In the genomic region with DNA sequence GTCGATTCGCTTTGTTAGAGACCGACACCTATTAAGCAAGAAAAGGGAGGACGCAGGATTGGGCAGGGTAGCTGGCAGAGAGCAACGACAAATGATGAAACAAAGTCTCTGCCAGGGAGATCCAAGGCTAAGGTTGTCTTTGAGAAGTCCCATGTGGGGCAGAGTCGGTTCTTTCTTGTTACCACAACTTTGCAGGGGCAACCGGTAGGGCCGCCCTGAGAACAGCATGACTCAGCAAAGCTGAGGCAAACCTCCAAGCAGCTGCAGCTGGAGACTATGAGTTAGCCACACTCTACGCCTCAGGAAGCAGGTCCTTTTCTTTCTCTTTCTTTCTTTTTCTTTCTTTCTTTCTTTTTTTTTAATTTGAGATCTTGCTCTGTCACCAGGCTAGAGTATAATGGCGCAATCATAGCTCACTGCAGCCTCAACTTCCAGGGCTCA, we compare ENCODE assay signal across 8 cellular contexts.
DNase-seq lines count a peak whose midpoint lies in the region; ATAC-seq, FAIRE-seq and TF ChIP-seq lines count a peak whose summit lies in the region.

No MANE protein-coding gene starts in this region.

- POLR2A ChIA-PET in A673 (lab: Charles Lee; ENCODE audit: low non-redundant PET): no interaction called here

- no peak overlapping the region for H3K27ac ChIP-seq in A673 (ENCODE audit: low read depth, low read length, poor library complexity, severe bottlenecking)

- no TSS peak for BruUV-seq in A673 (replicated peaks; lab: Mats Ljungman, UMichigan)

- FAIRE-seq in RCC 7860 (lab: Jason Lieb, UNC): peak; percentile 81

- in situ Hi-C loops in HAP-1 (cut with MboI; ENCODE audit: low sequenced_read_pairs): no loop called here

- H3K4me3 Mint-ChIP-seq in activated naive CD8-positive, alpha-beta T cell treated with anti-CD3 and anti-CD28 coated beads, Interleukin-2, amount 50 U/mL, for 24 hours: peak overlapping the region; percentile 33

- peak overlapping the region; percentile 36 for H3K27ac Mint-ChIP-seq in activated naive CD8-positive, alpha-beta T cell treated with anti-CD3 and anti-CD28 coated beads, Interleukin-2, amount 50 U/mL, for 24 hours

- no peaks in the 10 kb centered on the region for H3K27me3 Mint-ChIP-seq in activated naive CD8-positive, alpha-beta T cell treated with anti-CD3 and anti-CD28 coated beads, Interleukin-2, amount 50 U/mL, for 24 hours

- H3K36me3 Mint-ChIP-seq in activated naive CD8-positive, alpha-beta T cell treated with anti-CD3 and anti-CD28 coated beads, Interleukin-2, amount 50 U/mL, for 24 hours (ENCODE audit: low read depth): peaks cover 3% of the 10 kb centered on the region

- peak; percentile 73 for ATAC-seq in GM18873 (IDR thresholded peaks at IDR 0.05; ENCODE audit: low FRiP score, unreplicated experiment)
- ATAC-seq in HG03066 (IDR thresholded peaks at IDR 0.05; ENCODE audit: low read depth, unreplicated experiment): peak; percentile 84
- ATAC-seq in activated naive CD8-positive, alpha-beta T cell treated with anti-CD3 and anti-CD28 coated beads, Interleukin-2, amount 50 U/mL, for 24 hours: peak; percentile 94

- CTCF ChIA-PET in A673 (lab: Charles Lee): interaction anchor here (0.6 kb wide), 2 partner anchors 44 to 423 kb away, joined by 3 to 15 read pairs; no protein-coding TSS in a partner anchor

- H3K36me3 ChIP-seq in A673 (ENCODE audit: insufficient read depth, low read length, poor library complexity, severe bottlenecking) (no peaks in the 10 kb centered on the region), HAP-1 (replicated peaks) (no peaks in the 10 kb centered on the region)

- H3K27me3 ChIP-seq in A673 (replicated peaks; ENCODE audit: insufficient read depth, low read depth, low read length, poor library complexity): no peaks in the 10 kb centered on the region
- H3K27me3 ChIP-seq in HAP-1 (ENCODE audit: low read depth): no peaks in the 10 kb centered on the region

- intact Hi-C loops in A673 (cut with micrococcal nuclease; ENCODE audit: unreplicated experiment): loop anchor here (10.0 kb wide), 1 partner anchor 455 kb away; a partner anchor contains a TSS

- peaks cover 17% of the 10 kb centered on the region for H3K4me1 Mint-ChIP-seq in activated naive CD8-positive, alpha-beta T cell treated with anti-CD3 and anti-CD28 coated beads, Interleukin-2, amount 50 U/mL, for 24 hours

- DNase-seq in A673 (ENCODE audit: low spot score) (peak; percentile 18), RCC 7860 (ENCODE audit: low spot score) (peak; percentile 63), left kidney (ENCODE audit: low read depth, low spot score) (peak; percentile 27), HAP-1 (ENCODE audit: low spot score in 2 of 2) (no peak)
- peak; percentile 46 for DNase-seq in activated naive CD8-positive, alpha-beta T cell treated with anti-CD3 and anti-CD28 coated beads, Interleukin-2, amount 50 U/mL, for 24 hours
- DNase-seq in stimulated activated CD8-positive, alpha-beta memory T cell treated with anti-CD3 and anti-CD28 coated beads, Interleukin-7, amount 100 ng/mL, for 4 hours (ENCODE audit: low read depth in 2 of 2): peak; percentile 48 to 55

- TF ChIP-seq CTCF in A673 (conservative IDR thresholded peaks at IDR 0.05; ENCODE audit: low read depth, low read length): no peak

- H3K9me3 ChIP-seq in A673 (ENCODE audit: low read depth, low read length, poor library complexity, severe bottlenecking) (no peaks in the 10 kb centered on the region), HAP-1 (no peaks in the 10 kb centered on the region)

- H3K9me3 Mint-ChIP-seq in activated naive CD8-positive, alpha-beta T cell treated with anti-CD3 and anti-CD28 coated beads, Interleukin-2, amount 50 U/mL, for 24 hours: peaks cover 4% of the 10 kb centered on the region

- no peaks in the 10 kb centered on the region for H3K4me1 ChIP-seq in A673 (ENCODE audit: insufficient read depth, low read length, poor library complexity, severe bottlenecking)
- no peaks in the 10 kb centered on the region for H3K4me1 ChIP-seq in HAP-1

- H3K4me3 ChIP-seq in A673 (ENCODE audit: low read depth, low read length, poor library complexity, severe bottlenecking) (no peak overlapping the region), HAP-1 (no peak overlapping the region)

Comparison
In these comparisons a context has a peak if more than half of its experiments do, and no peak if none do; other contexts are left out.
1. DNase-seq: peak in A673 (single experiment), RCC 7860 (single experiment), activated naive CD8-positive, alpha-beta T cell treated with anti-CD3 and anti-CD28 coated beads, Interleukin-2, amount 50 U/mL, for 24 hours (single experiment), left kidney (single experiment) and stimulated activated CD8-positive, alpha-beta memory T cell treated with anti-CD3 and anti-CD28 coated beads, Interleukin-7, amount 100 ng/mL, for 4 hours (2 of 2); none in HAP-1 (0 of 2).
2. Peak in every context shown above with its lines, with median percentiles within 50 percentile points of each other: ATAC-seq.